ENCODE assay signal across 15 cellular contexts in the genomic region with DNA sequence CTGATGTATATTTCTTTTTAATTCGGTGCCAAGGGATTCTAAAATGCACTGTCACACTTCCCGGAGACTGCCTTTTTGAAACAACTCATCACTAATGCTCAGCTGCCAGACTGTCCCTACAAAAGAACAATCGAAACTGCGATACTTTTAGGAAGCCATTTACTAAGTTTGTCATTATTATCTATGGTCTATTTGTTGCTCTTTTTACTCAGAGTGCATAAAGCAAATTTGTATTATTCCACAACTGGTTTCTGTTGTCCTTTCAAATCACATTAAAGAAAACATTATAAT.
DNase-seq lines count a peak whose midpoint lies in the region; ATAC-seq and TF ChIP-seq lines count a peak whose summit lies in the region.
"Had no signal": no experiment of that assay in that cellular context is flagged by ENCODE, and none has a peak within 500 bp of the region (broad histone marks: within the 10 kb centered on the region; RNA-seq: fewer than 3 reads in every experiment).

No MANE protein-coding gene starts in this region.

- H3K27me3 ChIP-seq in brain microvascular endothelial cell (replicated peaks) (no peaks in the 10 kb centered on the region), tibial nerve (no peaks in the 10 kb centered on the region)

- H3K4me1 ChIP-seq in mesodermal cell (ENCODE audit: control insufficient read depth, insufficient read depth, low read length, poor library complexity, severe bottlenecking) (peaks cover 54% of the 10 kb centered on the region), tibial nerve (peaks cover 0 to 96% (median 53%) of the 10 kb centered on the region in 4 donors)

- no peak for TF ChIP-seq POLR2A in tibial nerve (IDR thresholded peaks at IDR 0.05)

- 80 to 92% methylated on average over 1 to 2 of the region's 4 CpGs for WGBS in mesodermal cell (ENCODE audit: insufficient coverage in 2 of 2), 2 experiments
- WGBS in tibial nerve, 2 donors = 27 to 35% methylated on average over 4 of the region's 4 CpGs

- peak overlapping the region; percentile 43 for H3K27ac ChIP-seq in brain microvascular endothelial cell
- H3K27ac ChIP-seq in mesodermal cell (ENCODE audit: low read depth, low read length, severe bottlenecking) = peak overlapping the region; percentile 59
- peak overlapping the region; percentile 5 to 93 (median 55) for H3K27ac ChIP-seq in tibial nerve

- no peak for TF ChIP-seq CTCF in brain microvascular endothelial cell (IDR thresholded peaks at IDR 0.05; ENCODE audit: low read depth, low read length, missing control alignments)
- TF ChIP-seq CTCF in tibial nerve (IDR thresholded peaks at IDR 0.05) = no peak

- H3K9me3 ChIP-seq in mesodermal cell (ENCODE audit: control insufficient read depth, low read length) (no peaks in the 10 kb centered on the region), tibial nerve (no peaks in the 10 kb centered on the region)

- H3K36me3 ChIP-seq in brain microvascular endothelial cell (replicated peaks) = peaks cover 3% of the 10 kb centered on the region
- H3K36me3 ChIP-seq in mesodermal cell (ENCODE audit: control insufficient read depth, insufficient read depth, low read length) = peaks cover 30% of the 10 kb centered on the region
- H3K36me3 ChIP-seq in tibial nerve = no peaks in the 10 kb centered on the region

- no peak for TF ChIP-seq EP300 in tibial nerve (IDR thresholded peaks at IDR 0.05)

- H3K4me3 ChIP-seq in brain microvascular endothelial cell (ENCODE audit: low read depth, low read length) = no peak overlapping the region
- H3K4me3 ChIP-seq in mesodermal cell (ENCODE audit: extremely low read depth, insufficient read depth, low read length, poor library complexity, severe bottlenecking) = no peak overlapping the region
- peak overlapping the region in 2 of 4 donors; percentile 16 to 19 for H3K4me3 ChIP-seq in tibial nerve

- DNase-seq in NCI-H2081 treated with DMSO at 0.1 percent for 48 hours (lab: John Stamatoyannopoulos, UW) = peak; percentile 81
- no peak for DNase-seq in NCI-H2081 (lab: John Stamatoyannopoulos, UW)
- no peak for DNase-seq in brain microvascular endothelial cell
- no peak for DNase-seq in tibial nerve (ENCODE audit: low spot score in 2 of 2)
- DNase-seq: ACHN; activated CD8-positive, alpha-beta T cell treated with anti-CD3 and anti-CD28 coated beads, Interleukin-2, amount 10 ng/mL, durations not matched to agents 7 days and 5 days; activated naive CD4-positive, alpha-beta T cell treated with anti-CD3 and anti-CD28 coated beads, Interleukin-2, amount 10 ng/mL, durations not matched to agents 7 days and 5 days; DMS 273 treated with DMSO at 0.1 percent for 48 hours; stimulated activated naive CD8-positive, alpha-beta T cell treated with anti-CD3 and anti-CD28 coated beads, Interleukin-15, amount 100 ng/mL, for 72 hours had no signal

- in situ Hi-C loops in brain microvascular endothelial cell (cut with HindIII; ENCODE audit: low pct_ligation_motif_present, low sequenced_read_pairs) = no loop called here

- ATAC-seq in GM21447 (IDR thresholded peaks at IDR 0.05; ENCODE audit: unreplicated experiment) (no peak), HG03432 (IDR thresholded peaks at IDR 0.05; ENCODE audit: unreplicated experiment) (no peak), HG03342 (IDR thresholded peaks at IDR 0.05; ENCODE audit: unreplicated experiment) (no peak)
- ATAC-seq: activated CD8-positive, alpha-beta T cell treated with anti-CD3 and anti-CD28 coated beads, Interleukin-2, amount 10 ng/mL, durations not matched to agents 7 days and 5 days; HCT116; left lobe of liver; stimulated activated naive CD8-positive, alpha-beta T cell treated with anti-CD3 and anti-CD28 coated beads, Interleukin-15, amount 100 ng/mL, for 72 hours had no signal
